Comparison of ENCODE assay signal across 8 cellular contexts in genomic region chr6:42783876-42784738, GRCh38. TPM values are rescaled to one million over a fixed set of nuclear protein-coding genes. Genes with fewer than 3 reads are reported as not detected.
DNase-seq lines count a peak whose midpoint lies in the region; ATAC-seq and TF ChIP-seq lines count a peak whose summit lies in the region.

No MANE protein-coding gene starts in this region.

- H3K14ac ChIP-seq in IMR-90 (replicated peaks; ENCODE audit: low read depth, low read length) = peak overlapping the region; percentile 100

- H4K20me1 ChIP-seq in IMR-90 (ENCODE audit: insufficient read depth, low read length) (peaks cover 3% of the 10 kb centered on the region), smooth muscle cell (ENCODE audit: low read depth) (no peaks in the 10 kb centered on the region)

- no peak; the same call in 1 of the 2 replicates for TF ChIP-seq RAD21 in IMR-90 (IDR thresholded peaks at IDR 0.05; ENCODE audit: low read length)

- H3K27me3 Mint-ChIP-seq in CD4-positive, alpha-beta memory T cell = peaks cover 0 to 1% of the 10 kb centered on the region in 2 donors
- no peaks in the 10 kb centered on the region for H3K27me3 Mint-ChIP-seq in activated naive CD8-positive, alpha-beta T cell treated with anti-CD3 and anti-CD28 coated beads for 36 hours

- peak overlapping the region; percentile 100 for H2AK9ac ChIP-seq in IMR-90 (replicated peaks; ENCODE audit: low read depth, low read length, poor library complexity)

- no CpG with 5 or more reads among the region's 11 CpGs for WGBS in IMR-90 (ENCODE audit: extremely low coverage in 2 of 2, insufficient read length in 1 of 2), 2 experiments
- no CpG with 5 or more reads among the region's 11 CpGs for WGBS in iPS DF 6.9 (ENCODE audit: insufficient coverage, insufficient read length)
- 21% methylated on average over 11 of the region's 11 CpGs for WGBS in smooth muscle cell (ENCODE audit: low lambda C conversion rate)

- CTCF ChIA-PET in CD4-positive, alpha-beta memory T cell (lab: Charles Lee; ENCODE audit: partially characterized antibody) = interaction anchor here (1.1 to 3.0 kb wide), 4 partner anchors 13 to 57 kb away, joined by 4 to 11 read pairs (median 6); partner anchors contain the start of gene TBCC
- CTCF ChIA-PET in IMR-90 (lab: Yijun Ruan, JAX) = interaction anchor here (0.7 kb wide), 1 partner anchor 84 kb away, joined by 3 read pairs; no protein-coding TSS in a partner anchor

- peaks cover 22 to 33% (median 26%) of the 10 kb centered on the region in 4 donors for H3K4me1 Mint-ChIP-seq in CD4-positive, alpha-beta memory T cell
- peaks cover 30% of the 10 kb centered on the region for H3K4me1 Mint-ChIP-seq in activated naive CD8-positive, alpha-beta T cell treated with anti-CD3 and anti-CD28 coated beads for 36 hours

- H3K4me3 Mint-ChIP-seq in CD4-positive, alpha-beta memory T cell = peak overlapping the region in 3 of 8 donors; percentile 97 to 99 (median 98)
- H3K4me3 Mint-ChIP-seq in activated naive CD8-positive, alpha-beta T cell treated with anti-CD3 and anti-CD28 coated beads for 36 hours = no peak overlapping the region

- H2BK5ac ChIP-seq in IMR-90 (ENCODE audit: low read depth, low read length, poor library complexity, severe bottlenecking) = peak overlapping the region; percentile 99

- H3K9me3 ChIP-seq in CD4-positive, alpha-beta memory T cell (ENCODE audit: control insufficient read depth in 1 of 2, low read length in 2 of 2) = no peaks in the 10 kb centered on the region
- H3K9me3 ChIP-seq in IMR-90 (ENCODE audit: control insufficient read depth, insufficient read depth, low read length) (no peaks in the 10 kb centered on the region), iPS DF 6.9 (ENCODE audit: control insufficient read depth, insufficient read depth, low read length) (no peaks in the 10 kb centered on the region), smooth muscle cell (replicated peaks; ENCODE audit: low read depth) (no peaks in the 10 kb centered on the region)

- peak overlapping the region; percentile 100 for H3K27ac ChIP-seq in CD4-positive, alpha-beta memory T cell (ENCODE audit: low read depth, low read length)
- H3K27ac ChIP-seq in IMR-90 (ENCODE audit: insufficient read depth, low read length) (peak overlapping the region; percentile 98), iPS DF 6.9 (ENCODE audit: low read length) (no peak overlapping the region), smooth muscle cell (ENCODE audit: low read depth) (peak overlapping the region; percentile 99)

- no peak for TF ChIP-seq POLR2A in IMR-90 (IDR thresholded peaks at IDR 0.05; ENCODE audit: low read depth, low read length)

- peak overlapping the region; percentile 90 for H2AFZ ChIP-seq in IMR-90 (replicated peaks; ENCODE audit: low read length, poor library complexity)
- peak overlapping the region; percentile 65 for H2AFZ ChIP-seq in smooth muscle cell (ENCODE audit: low read depth)

- peaks cover 4% of the 10 kb centered on the region for H3F3A ChIP-seq in smooth muscle cell (ENCODE audit: low read depth)

- ATAC-seq in IMR-90 (ENCODE audit: low read depth) = no peak
- ATAC-seq in GM18858 (IDR thresholded peaks at IDR 0.05; ENCODE audit: unreplicated experiment) = no peak
- ATAC-seq in GM18517 (IDR thresholded peaks at IDR 0.05; ENCODE audit: unreplicated experiment) = no peak

- peaks cover 9% of the 10 kb centered on the region for H3K9me1 ChIP-seq in IMR-90 (ENCODE audit: insufficient read depth, low read length)

- peak overlapping the region; percentile 80 to 88 for H3K4me3 ChIP-seq in CD4-positive, alpha-beta memory T cell (ENCODE audit: low read length in 2 of 2)
- H3K4me3 ChIP-seq in IMR-90 (ENCODE audit: insufficient read depth, low read depth, low read length) (peak overlapping the region; percentile 96), iPS DF 6.9 (ENCODE audit: low read length) (peak overlapping the region; percentile 96), smooth muscle cell (peak overlapping the region; percentile 74)

- H2BK15ac ChIP-seq in IMR-90 (ENCODE audit: low read depth, low read length) = peak overlapping the region; percentile 27; the same call in 1 of the 3 replicates

- TF ChIP-seq CTCF in IMR-90 (conservative IDR thresholded peaks at IDR 0.05; ENCODE audit: low read depth, low read length) (no peak), smooth muscle cell (IDR thresholded peaks at IDR 0.05; ENCODE audit: borderline replicate concordance, insufficient read depth, poor library complexity, severe bottlenecking) (no peak)

- peak overlapping the region; percentile 100 for H3K23ac ChIP-seq in IMR-90 (ENCODE audit: low read depth, low read length)

- H4K91ac ChIP-seq in IMR-90 (ENCODE audit: insufficient read depth, low read depth, low read length) = peak overlapping the region; percentile 96

- peak overlapping the region; percentile 53; the same call in 1 of the 2 replicates for H2BK20ac ChIP-seq in IMR-90 (ENCODE audit: low read depth, low read length)

- BruUV-seq in IMR-90 (replicated peaks; lab: Mats Ljungman, UMichigan) = TSS peak; percentile 53

- H2AK5ac ChIP-seq in IMR-90 (ENCODE audit: low read depth, low read length) = peak overlapping the region; percentile 98

- H3K27me3 ChIP-seq in CD4-positive, alpha-beta memory T cell (ENCODE audit: insufficient read depth, low read length) = no peaks in the 10 kb centered on the region
- H3K27me3 ChIP-seq in IMR-90 (ENCODE audit: control insufficient read depth, insufficient read depth, low read length) = no peaks in the 10 kb centered on the region
- H3K27me3 ChIP-seq in iPS DF 6.9 (ENCODE audit: control insufficient read depth, insufficient read depth, low read length) = no peaks in the 10 kb centered on the region
- no peaks in the 10 kb centered on the region for H3K27me3 ChIP-seq in smooth muscle cell (ENCODE audit: low read depth)

- H3K9ac ChIP-seq in IMR-90 (ENCODE audit: low read depth, low read length) = peak overlapping the region; percentile 100
- H3K9ac ChIP-seq in smooth muscle cell (ENCODE audit: low read depth) = peak overlapping the region; percentile 98

- peaks cover 8 to 31% of the 10 kb centered on the region in 2 donors for H3K36me3 Mint-ChIP-seq in CD4-positive, alpha-beta memory T cell
- H3K36me3 Mint-ChIP-seq in activated naive CD8-positive, alpha-beta T cell treated with anti-CD3 and anti-CD28 coated beads for 36 hours = peaks cover 28% of the 10 kb centered on the region

- peaks cover 46% of the 10 kb centered on the region for H3K79me2 ChIP-seq in smooth muscle cell (ENCODE audit: low read depth)

- peak overlapping the region; percentile 90 for H2BK120ac ChIP-seq in IMR-90 (ENCODE audit: low read depth, low read length)

- H3K79me1 ChIP-seq in IMR-90 (ENCODE audit: low read depth in 1 of 2, low read length in 2 of 2) = peaks cover 14 to 55% of the 10 kb centered on the region in 2 experiments

- H3K36me3 ChIP-seq in CD4-positive, alpha-beta memory T cell (ENCODE audit: insufficient read depth, low read length) = no peaks in the 10 kb centered on the region
- peaks cover 3% of the 10 kb centered on the region; the same call in 1 of the 2 replicates for H3K36me3 ChIP-seq in IMR-90 (ENCODE audit: control insufficient read depth, insufficient read depth, low read length)
- no peaks in the 10 kb centered on the region for H3K36me3 ChIP-seq in iPS DF 6.9 (ENCODE audit: control insufficient read depth, insufficient read depth, low read length)
- H3K36me3 ChIP-seq in smooth muscle cell (ENCODE audit: low read depth) = no peaks in the 10 kb centered on the region

- peak overlapping the region in 1 of 7 donors; percentile 100 for H3K27ac Mint-ChIP-seq in CD4-positive, alpha-beta memory T cell
- peak overlapping the region; percentile 99 for H3K27ac Mint-ChIP-seq in activated naive CD8-positive, alpha-beta T cell treated with anti-CD3 and anti-CD28 coated beads for 36 hours

- H3K4me2 ChIP-seq in IMR-90 (ENCODE audit: low read depth, low read length) (peak overlapping the region; percentile 94), smooth muscle cell (peak overlapping the region; percentile 92)

- peaks cover 0 to 2% (median 0%) of the 10 kb centered on the region in 8 donors for H3K9me3 Mint-ChIP-seq in CD4-positive, alpha-beta memory T cell
- H3K9me3 Mint-ChIP-seq in activated naive CD8-positive, alpha-beta T cell treated with anti-CD3 and anti-CD28 coated beads for 36 hours = peaks cover 4% of the 10 kb centered on the region

- H4K5ac ChIP-seq in IMR-90 (ENCODE audit: low read depth, low read length) = peak overlapping the region; percentile 100

- dilution Hi-C loops in IMR-90 (cut with HindIII; ENCODE audit: low sequenced_read_pairs, unreplicated experiment) = no loop called here

- peak in 4 of 5 donors; percentile 32 to 48 (median 42) for DNase-seq in CD4-positive, alpha-beta memory T cell
- DNase-seq in IMR-90 (no peak), iPS DF 6.9 (ENCODE audit: low read depth, low spot score) (no peak), smooth muscle cell (lab: John Stamatoyannopoulos, UW; ENCODE audit: unreplicated experiment) (no peak), NCI-H226 (no peak)
- DNase-seq in activated naive CD8-positive, alpha-beta T cell treated with anti-CD3 and anti-CD28 coated beads for 36 hours = no peak

- H3K18ac ChIP-seq in IMR-90 (ENCODE audit: low read depth, low read length) = peak overlapping the region; percentile 100

- H3K4me1 ChIP-seq in CD4-positive, alpha-beta memory T cell (ENCODE audit: insufficient read depth, low read length) = peaks cover 69% of the 10 kb centered on the region
- peaks cover 7% of the 10 kb centered on the region for H3K4me1 ChIP-seq in IMR-90 (ENCODE audit: control insufficient read depth, insufficient read depth, low read length)
- peaks cover 2% of the 10 kb centered on the region; the same call in 1 of the 2 replicates for H3K4me1 ChIP-seq in iPS DF 6.9 (ENCODE audit: control insufficient read depth, insufficient read depth, low read length)
- peaks cover 11% of the 10 kb centered on the region for H3K4me1 ChIP-seq in smooth muscle cell (ENCODE audit: low read depth)

- H3K4ac ChIP-seq in IMR-90 (ENCODE audit: low read depth, low read length) = peak overlapping the region; percentile 100

- in situ Hi-C loops in IMR-90 (cut with MboI; ENCODE audit: low sequenced_read_pairs) = no loop called here

- H3K56ac ChIP-seq in IMR-90 (ENCODE audit: extremely low read depth, insufficient read depth, low read length) = peak overlapping the region; percentile 99

- POLR2A ChIA-PET in CD4-positive, alpha-beta memory T cell (lab: Charles Lee; ENCODE audit: partially characterized antibody) = interaction anchor here (0.6 to 34.2 kb wide), 22 partner anchors 9 to 220 kb away, joined by 3 to 1692 read pairs (median 8); partner anchors contain the start of genes CNPY3, RPL7L1, TBCC and UBR2
- POLR2A ChIA-PET in IMR-90 (lab: Charles Lee; ENCODE audit: unreplicated experiment) = interaction anchor here (0.6 kb wide), 1 partner anchor 810 kb away, joined by 3 read pairs; no protein-coding TSS in a partner anchor

- intact Hi-C loops in CD4-positive, alpha-beta memory T cell (cut with micrococcal nuclease) = loop anchor here (1.0 to 5.0 kb wide), 2 partner anchors 58 to 388 kb away; partner anchors contain the start of gene SRF
- intact Hi-C loops in IMR-90 (cut with micrococcal nuclease) = loop anchor here (2.0 kb wide), 1 partner anchor 57 kb away; no protein-coding TSS in a partner anchor

- peak overlapping the region; percentile 90 to 98 for H4K8ac ChIP-seq in IMR-90 (ENCODE audit: low read depth in 2 of 2, low read length in 2 of 2)

RNA-seq across cellular contexts. Expression of gene BICRAL, which starts 2.3 kb away (rescaled TPM):
- total RNA-seq in CD4-positive, alpha-beta memory T cell = 10 to 100 TPM; 36.4 to 38.5 TPM
- 1 to 10 TPM; 2.4 to 6.1 TPM for polyA plus RNA-seq in CD4-positive, alpha-beta memory T cell
- total RNA-seq in IMR-90 (2012; rRNA removed) (4.7 and 6.1 TPM in 2 replicates), smooth muscle cell (7.2 and 7.9 TPM in 2 replicates)
- polyA plus RNA-seq in IMR-90 (2012; rRNA removed) (3.9 and 4.0 TPM in 2 replicates), smooth muscle cell (1.4 and 2.7 TPM in 2 replicates)
- polyA plus RNA-seq in IMR-90 (2012; cell fraction: cytosol; rRNA removed) = 1.3 and 1.7 TPM in 2 replicates
- 3.4 and 9.8 TPM in 2 replicates for polyA plus RNA-seq in IMR-90 (2012; cell fraction: nucleus; rRNA removed; ENCODE audit: low replicate concordance)
- 10 to 100 TPM; 10.6 to 10.7 TPM for total RNA-seq in activated naive CD8-positive, alpha-beta T cell treated with anti-CD3 and anti-CD28 coated beads for 36 hours

RNA-seq across cellular contexts. Expression of gene TBCC, which starts 38.2 kb away (rescaled TPM):
- 10 to 100 TPM; 57.4 to 64.4 TPM for total RNA-seq in CD4-positive, alpha-beta memory T cell
- 100 to 1,000 TPM in 1 of 2 donors, 10 to 100 TPM in 1; 75.6 to 138 TPM for polyA plus RNA-seq in CD4-positive, alpha-beta memory T cell
- total RNA-seq in IMR-90 (2012; rRNA removed) (32.6 and 33.9 TPM in 2 replicates), smooth muscle cell (30.1 and 31.5 TPM in 2 replicates)
- polyA plus RNA-seq in IMR-90 (2012; rRNA removed) (20.2 and 23.0 TPM in 2 replicates), smooth muscle cell (31.8 and 41.5 TPM in 2 replicates)
- 15.0 and 20.0 TPM in 2 replicates for polyA plus RNA-seq in IMR-90 (2012; cell fraction: cytosol; rRNA removed)
- 8.4 and 10.7 TPM in 2 replicates for polyA plus RNA-seq in IMR-90 (2012; cell fraction: nucleus; rRNA removed; ENCODE audit: low replicate concordance)
- total RNA-seq in activated naive CD8-positive, alpha-beta T cell treated with anti-CD3 and anti-CD28 coated beads for 36 hours = 10 to 100 TPM; 16.8 to 18.3 TPM

Comparison
In these comparisons a context has a peak if more than half of its experiments do, and no peak if none do; other contexts are left out.
1. DNase-seq: peak in CD4-positive, alpha-beta memory T cell (4 of 5); none in IMR-90 (single experiment), activated naive CD8-positive, alpha-beta T cell treated with anti-CD3 and anti-CD28 coated beads for 36 hours (single experiment), iPS DF 6.9 (single experiment), smooth muscle cell (single experiment) and NCI-H226 (single experiment).
2. Peak in every context shown above with its lines, with median percentiles within 50 percentile points of each other: H3K4me3 ChIP-seq.